In the genomic region with DNA sequence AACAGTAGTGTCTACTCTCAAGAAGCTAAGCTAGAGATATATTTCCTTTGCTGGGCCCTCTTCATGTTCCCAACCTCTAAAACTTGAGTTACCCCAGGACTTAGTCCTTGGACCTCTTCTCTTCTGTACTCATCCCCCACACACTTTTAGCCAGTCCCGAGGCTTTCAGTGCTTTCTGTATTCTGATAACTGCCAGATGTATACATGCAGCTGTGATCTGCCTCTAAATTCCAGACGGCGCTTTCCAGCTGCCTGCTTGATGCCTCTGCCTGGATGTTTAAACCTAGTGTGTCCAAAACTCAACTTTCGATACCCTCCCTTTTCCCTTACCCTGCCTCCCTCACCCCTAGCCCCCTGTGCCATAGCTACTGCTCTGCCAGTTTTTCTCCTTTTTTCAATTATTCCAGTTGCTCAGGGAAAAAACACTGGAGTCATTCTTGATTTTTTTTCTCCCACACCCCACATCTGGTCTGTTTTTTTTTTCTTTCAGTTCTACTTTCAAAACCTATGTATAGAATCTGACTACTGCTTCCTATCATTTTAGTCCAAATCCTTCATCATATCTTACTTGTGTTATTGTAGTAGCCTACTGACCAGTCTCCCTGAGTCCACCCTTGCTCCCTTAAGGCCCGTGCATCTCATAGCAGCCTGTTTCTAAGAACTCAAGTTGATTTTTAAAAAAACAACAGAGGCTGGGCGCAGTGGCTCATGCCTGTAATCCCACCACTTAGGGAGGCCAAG, we compare ENCODE assay signal across 15 cellular contexts.
A peak's percentile ranks its signal among the peaks of the same experiment; 100 is the strongest.
DNase-seq lines count a peak whose midpoint lies in the region; ATAC-seq and TF ChIP-seq lines count a peak whose summit lies in the region.
"Had no signal": no experiment of that assay in that cellular context is flagged by ENCODE, and none has a peak within 500 bp of the region (broad histone marks: within the 10 kb centered on the region; RNA-seq: fewer than 3 reads in every experiment).

No MANE protein-coding gene starts in this region.

- CTCF ChIA-PET in GM10248 (lab: Yijun Ruan, JAX), result interaction anchor here (0.7 to 2.3 kb wide), 5 partner anchors 11 to 33 kb away, joined by 4 to 7 read pairs (median 4); no protein-coding TSS in a partner anchor

- DNase-seq in GM10248 (ENCODE audit: extremely low spot score) (peak; percentile 8), choroid plexus epithelial cell (ENCODE audit: low read depth) (peak; percentile 26), nephron progenitor cell (no peak), GM19238 (ENCODE audit: insufficient read length, low spot score) (no peak)
- DNase-seq in stimulated activated CD4-positive, alpha-beta T cell treated with anti-CD3 and anti-CD28 coated beads, Interleukin-2, amount 100 ng/mL, for 48 hours, result no peak
- no peak for DNase-seq in T-helper 2 cell treated with Interferon-gamma antibody and Interleukin-4, amounts not matched to agents 5 μg/mL and 100 μg/mL, for 36 hours (ENCODE audit: low spot score)
- DNase-seq: activated effector memory CD4-positive, alpha-beta T cell treated with anti-CD3 and anti-CD28 coated beads, Interleukin-2, amount 50 U/mL, for 16 hours; effector memory CD4-positive, alpha-beta T cell; KG1; SIG-M5; T-helper 9 cell had no signal

- no peak overlapping the region for H3K4me3 ChIP-seq in choroid plexus epithelial cell (ENCODE audit: low read depth, low read length)

- TF ChIP-seq CTCF in GM10248 (IDR thresholded peaks at IDR 0.05; ENCODE audit: control extremely low read depth, extremely low read depth, low read depth, missing control alignments) (no peak), choroid plexus epithelial cell (conservative IDR thresholded peaks at IDR 0.05; ENCODE audit: low read depth, low read length) (no peak), nephron progenitor cell (IDR thresholded peaks at IDR 0.05) (no peak)

- peak; percentile 57 for ATAC-seq in HG02610 (IDR thresholded peaks at IDR 0.05; ENCODE audit: unreplicated experiment)
- ATAC-seq: activated CD4-positive, CD25-positive, alpha-beta regulatory T cell treated with anti-CD3 and anti-CD28 coated beads, Interleukin-2, amount 50 U/mL, for 24 hours; sciatic nerve had no signal

- peaks cover 57% of the 10 kb centered on the region for H3K36me3 Mint-ChIP-seq in nephron progenitor cell (ENCODE audit: low read depth)
- peaks cover 12% of the 10 kb centered on the region for H3K36me3 Mint-ChIP-seq in T-helper 2 cell treated with Interferon-gamma antibody and Interleukin-4, amounts not matched to agents 5 μg/mL and 100 μg/mL, for 36 hours (ENCODE audit: low read depth)

- H3K4me3 Mint-ChIP-seq in nephron progenitor cell, result no peak overlapping the region
- no peak overlapping the region for H3K4me3 Mint-ChIP-seq in T-helper 2 cell treated with Interferon-gamma antibody and Interleukin-4, amounts not matched to agents 5 μg/mL and 100 μg/mL, for 36 hours
- H3K4me3 Mint-ChIP-seq: central memory CD8-positive, alpha-beta T cell had no signal

- H3K27me3 Mint-ChIP-seq in nephron progenitor cell (ENCODE audit: low read depth, poor library complexity), result no peaks in the 10 kb centered on the region
- H3K27me3 Mint-ChIP-seq in T-helper 2 cell treated with Interferon-gamma antibody and Interleukin-4, amounts not matched to agents 5 μg/mL and 100 μg/mL, for 36 hours (ENCODE audit: low read depth), result no peaks in the 10 kb centered on the region
- H3K27me3 Mint-ChIP-seq: central memory CD8-positive, alpha-beta T cell had no signal

- peaks cover 43% of the 10 kb centered on the region for H3K4me1 Mint-ChIP-seq in nephron progenitor cell
- H3K4me1 Mint-ChIP-seq in T-helper 2 cell treated with Interferon-gamma antibody and Interleukin-4, amounts not matched to agents 5 μg/mL and 100 μg/mL, for 36 hours (ENCODE audit: low read depth), result peaks cover 2% of the 10 kb centered on the region

- peaks cover 9% of the 10 kb centered on the region for H3K9me3 Mint-ChIP-seq in nephron progenitor cell
- H3K9me3 Mint-ChIP-seq in T-helper 2 cell treated with Interferon-gamma antibody and Interleukin-4, amounts not matched to agents 5 μg/mL and 100 μg/mL, for 36 hours, result no peaks in the 10 kb centered on the region

- H3K27ac Mint-ChIP-seq in nephron progenitor cell, result peak overlapping the region; percentile 72
- H3K27ac Mint-ChIP-seq in T-helper 2 cell treated with Interferon-gamma antibody and Interleukin-4, amounts not matched to agents 5 μg/mL and 100 μg/mL, for 36 hours, result no peak overlapping the region

- POLR2A ChIA-PET in GM10248 (lab: Yijun Ruan, JAX), result no interaction called here

Comparison
In these comparisons a context has a peak if more than half of its experiments do, and no peak if none do; other contexts are left out.
1. DNase-seq: peak in GM10248 (single experiment) and choroid plexus epithelial cell (single experiment); none in nephron progenitor cell (single experiment), stimulated activated CD4-positive, alpha-beta T cell treated with anti-CD3 and anti-CD28 coated beads, Interleukin-2, amount 100 ng/mL, for 48 hours (0 of 2), GM19238 (single experiment) and T-helper 2 cell treated with Interferon-gamma antibody and Interleukin-4, amounts not matched to agents 5 μg/mL and 100 μg/mL, for 36 hours (single experiment).